Comparison of ENCODE assay signal across 12 cellular contexts in the genomic region with DNA sequence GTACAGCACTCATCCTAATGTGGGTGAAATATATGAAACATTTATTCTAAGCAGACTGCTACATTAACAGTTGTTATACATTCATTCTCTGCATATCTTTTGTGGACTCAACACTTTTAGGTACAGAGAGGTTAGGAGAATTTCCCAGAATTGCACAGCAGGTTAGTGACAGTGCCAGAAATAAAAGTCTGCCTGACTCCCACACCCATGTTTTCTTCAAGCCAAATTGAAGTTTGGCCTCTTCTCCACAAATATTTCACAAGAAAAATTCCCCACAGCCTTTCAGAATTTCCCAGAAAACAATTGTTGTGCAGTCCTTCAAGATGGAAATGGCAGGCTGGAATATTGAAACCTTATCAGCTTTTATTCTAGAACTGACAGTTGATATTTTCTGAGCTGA.
DNase-seq lines count a peak whose midpoint lies in the region; ATAC-seq and TF ChIP-seq lines count a peak whose summit lies in the region.
"Had no signal": no experiment of that assay in that cellular context is flagged by ENCODE, and none has a peak within 500 bp of the region (broad histone marks: within the 10 kb centered on the region; RNA-seq: fewer than 3 reads in every experiment).

No MANE protein-coding gene starts in this region.

- peaks cover 57% of the 10 kb centered on the region for H3K4me1 Mint-ChIP-seq in activated CD4-positive, alpha-beta T cell treated with anti-CD3 and anti-CD28 coated beads, Interleukin-2, amount 10 ng/mL, durations not matched to agents 24 days and 14 days
- H3K4me1 Mint-ChIP-seq in activated T-helper 17 cell treated with anti-CD3 and anti-CD28 coated beads, Interleukin-2, amount 50 U/mL, for 72 hours: peaks cover 75% of the 10 kb centered on the region
- no peaks in the 10 kb centered on the region for H3K4me1 Mint-ChIP-seq in chondrocyte (ENCODE audit: low read depth)

- DNase-seq in activated CD4-positive, alpha-beta T cell treated with anti-CD3 and anti-CD28 coated beads, Interleukin-2, amount 10 ng/mL, durations not matched to agents 24 days and 14 days: no peak
- DNase-seq in activated CD4-positive, alpha-beta T cell treated with anti-CD3 and anti-CD28 coated beads for 1 hour: no peak
- DNase-seq in left lung: no peak
- no peak for DNase-seq in thyroid gland
- DNase-seq in PC-9: no peak
- DNase-seq in chondrocyte (ENCODE audit: low spot score): no peak
- DNase-seq: DMS53, midbrain, NCI-H1105, NCI-H526 treated with DMSO at 0.1 percent for 48 hours had no signal

- H3K4me3 Mint-ChIP-seq in activated CD4-positive, alpha-beta T cell treated with anti-CD3 and anti-CD28 coated beads, Interleukin-2, amount 10 ng/mL, durations not matched to agents 24 days and 14 days: peak overlapping the region; percentile 62
- peak overlapping the region; percentile 61 for H3K4me3 Mint-ChIP-seq in activated T-helper 17 cell treated with anti-CD3 and anti-CD28 coated beads, Interleukin-2, amount 50 U/mL, for 72 hours
- H3K4me3 Mint-ChIP-seq in chondrocyte (ENCODE audit: unreplicated experiment): no peak overlapping the region

- no peaks in the 10 kb centered on the region for H3K27me3 Mint-ChIP-seq in activated CD4-positive, alpha-beta T cell treated with anti-CD3 and anti-CD28 coated beads, Interleukin-2, amount 10 ng/mL, durations not matched to agents 24 days and 14 days
- H3K27me3 Mint-ChIP-seq in activated T-helper 17 cell treated with anti-CD3 and anti-CD28 coated beads, Interleukin-2, amount 50 U/mL, for 72 hours: no peaks in the 10 kb centered on the region
- no peaks in the 10 kb centered on the region for H3K27me3 Mint-ChIP-seq in chondrocyte (ENCODE audit: low read depth)

- intact Hi-C loops in activated CD4-positive, alpha-beta T cell treated with anti-CD3 and anti-CD28 coated beads, Interleukin-2, amount 10 ng/mL, durations not matched to agents 24 days and 14 days (cut with micrococcal nuclease): loop anchor here (2.0 to 10.0 kb wide), 3 partner anchors 28 to 380 kb away; no protein-coding TSS in a partner anchor
- intact Hi-C loops in left lung (cut with DNase I) (no loop called here), thyroid gland (cut with DNase I) (no loop called here), PC-9 (cut with micrococcal nuclease; ENCODE audit: unreplicated experiment) (no loop called here)

- no peak for TF ChIP-seq POLR2A in thyroid gland (IDR thresholded peaks at IDR 0.05)

- H3K27me3 ChIP-seq in left lung (no peaks in the 10 kb centered on the region), thyroid gland (no peaks in the 10 kb centered on the region), PC-9 (ENCODE audit: insufficient read depth, low read depth) (no peaks in the 10 kb centered on the region)

- H3K9me2 ChIP-seq in PC-9 (ENCODE audit: insufficient read depth): no peaks in the 10 kb centered on the region

- POLR2A ChIA-PET in PC-9 (lab: Charles Lee; ENCODE audit: unreplicated experiment): no interaction called here

- peaks cover 4% of the 10 kb centered on the region for H3K9me3 Mint-ChIP-seq in activated CD4-positive, alpha-beta T cell treated with anti-CD3 and anti-CD28 coated beads, Interleukin-2, amount 10 ng/mL, durations not matched to agents 24 days and 14 days
- no peaks in the 10 kb centered on the region for H3K9me3 Mint-ChIP-seq in activated T-helper 17 cell treated with anti-CD3 and anti-CD28 coated beads, Interleukin-2, amount 50 U/mL, for 72 hours
- no peaks in the 10 kb centered on the region for H3K9me3 Mint-ChIP-seq in chondrocyte (ENCODE audit: low read depth)

- H3F3A ChIP-seq in PC-9 (ENCODE audit: insufficient read depth, low read depth): no peaks in the 10 kb centered on the region

- CTCF ChIA-PET in PC-9 (lab: Charles Lee): no interaction called here

- no peak overlapping the region for H3K4me2 ChIP-seq in PC-9

- H3K27ac ChIP-seq in left lung (peak overlapping the region; percentile 50 to 68), thyroid gland (peak overlapping the region; percentile 45 to 83 (median 77)), PC-9 (no peak overlapping the region)

- peaks cover 1% of the 10 kb centered on the region for H3K36me3 Mint-ChIP-seq in activated CD4-positive, alpha-beta T cell treated with anti-CD3 and anti-CD28 coated beads, Interleukin-2, amount 10 ng/mL, durations not matched to agents 24 days and 14 days (ENCODE audit: low read depth)
- no peaks in the 10 kb centered on the region for H3K36me3 Mint-ChIP-seq in activated T-helper 17 cell treated with anti-CD3 and anti-CD28 coated beads, Interleukin-2, amount 50 U/mL, for 72 hours (ENCODE audit: low read depth)
- no peaks in the 10 kb centered on the region for H3K36me3 Mint-ChIP-seq in chondrocyte (ENCODE audit: low read depth)

- no peak overlapping the region for H3K4me3 ChIP-seq in left lung
- H3K4me3 ChIP-seq in thyroid gland (replicated peaks in 1 of 3): no peak overlapping the region
- H3K4me3 ChIP-seq in PC-9: no peak overlapping the region

- TF ChIP-seq CTCF in left lung (IDR thresholded peaks at IDR 0.05): no peak
- TF ChIP-seq CTCF in thyroid gland (IDR thresholded peaks at IDR 0.05): no peak
- no peak for TF ChIP-seq CTCF in PC-9 (conservative IDR thresholded peaks at IDR 0.05)
- no peak for TF ChIP-seq CTCF in chondrocyte (IDR thresholded peaks at IDR 0.05)

- H3K4me1 ChIP-seq in left lung: peaks cover 9 to 40% of the 10 kb centered on the region in 2 donors
- peaks cover 28 to 46% of the 10 kb centered on the region in 2 donors for H3K4me1 ChIP-seq in thyroid gland
- peaks cover 6% of the 10 kb centered on the region for H3K4me1 ChIP-seq in PC-9 (replicated peaks; ENCODE audit: insufficient read depth)

- H2AFZ ChIP-seq in PC-9: no peak overlapping the region

- H3K9me3 ChIP-seq in left lung: no peaks in the 10 kb centered on the region
- H3K9me3 ChIP-seq in thyroid gland: no peaks in the 10 kb centered on the region
- H3K9me3 ChIP-seq in PC-9 (ENCODE audit: insufficient read depth, low read depth): no peaks in the 10 kb centered on the region

- ATAC-seq in activated T-helper 17 cell treated with anti-CD3 and anti-CD28 coated beads, Interleukin-2, amount 50 U/mL, for 72 hours (replicated peaks): no peak
- ATAC-seq in left lung (peak; percentile 33), HG03457 (IDR thresholded peaks at IDR 0.05; ENCODE audit: unreplicated experiment) (no peak)

- peak overlapping the region; percentile 83 for H3K27ac Mint-ChIP-seq in activated CD4-positive, alpha-beta T cell treated with anti-CD3 and anti-CD28 coated beads, Interleukin-2, amount 10 ng/mL, durations not matched to agents 24 days and 14 days
- H3K27ac Mint-ChIP-seq in activated T-helper 17 cell treated with anti-CD3 and anti-CD28 coated beads, Interleukin-2, amount 50 U/mL, for 72 hours: peak overlapping the region; percentile 44
- no peak overlapping the region for H3K27ac Mint-ChIP-seq in chondrocyte (ENCODE audit: unreplicated experiment)

- H3K36me3 ChIP-seq in left lung (no peaks in the 10 kb centered on the region), thyroid gland (no peaks in the 10 kb centered on the region), PC-9 (ENCODE audit: low read depth) (peaks cover 6% of the 10 kb centered on the region; the same call in 1 of the 2 replicates)

- no peaks in the 10 kb centered on the region for H4K20me1 ChIP-seq in PC-9 (ENCODE audit: insufficient read depth)

- no TSS peak for BruUV-seq in PC-9 (replicated peaks; lab: Mats Ljungman, UMichigan)

- no peaks in the 10 kb centered on the region for H3K79me2 ChIP-seq in PC-9 (ENCODE audit: low read depth)
